ENCODE assay signal across 11 cellular contexts in genomic region chr5:112004867-112005532, GRCh38.
DNase-seq lines count a peak whose midpoint lies in the region; ATAC-seq and TF ChIP-seq lines count a peak whose summit lies in the region.
"Had no signal": no experiment of that assay in that cellular context is flagged by ENCODE, and none has a peak within 500 bp of the region (broad histone marks: within the 10 kb centered on the region; RNA-seq: fewer than 3 reads in every experiment).

No MANE protein-coding gene starts in this region.

- intact Hi-C loops in activated CD4-positive, alpha-beta T cell treated with anti-CD3 and anti-CD28 coated beads, Interleukin-2, amount 10 ng/mL, durations not matched to agents 24 days and 14 days (cut with micrococcal nuclease), result no loop called here

- peak; percentile 79 for ATAC-seq in GM19468 (IDR thresholded peaks at IDR 0.05; ENCODE audit: extremely low read depth, unreplicated experiment)
- peak; percentile 84 for ATAC-seq in HG03108 (IDR thresholded peaks at IDR 0.05; ENCODE audit: unreplicated experiment)

- H3K4me3 ChIP-seq in HAP-1, result no peak overlapping the region
- no peak overlapping the region for H3K4me3 ChIP-seq in BE2C (ENCODE audit: low read depth, low read length)
- H3K4me3 ChIP-seq: cardiac muscle cell had no signal

- H3K27me3 Mint-ChIP-seq in chondrocyte (ENCODE audit: low read depth), result no peaks in the 10 kb centered on the region
- H3K27me3 Mint-ChIP-seq in activated CD4-positive, alpha-beta T cell treated with anti-CD3 and anti-CD28 coated beads, Interleukin-2, amount 10 ng/mL, durations not matched to agents 24 days and 14 days, result no peaks in the 10 kb centered on the region
- H3K27me3 Mint-ChIP-seq: CD8-positive, alpha-beta memory T cell had no signal

- H3K4me1 ChIP-seq in HAP-1 (no peaks in the 10 kb centered on the region), BE2C (peaks cover 10% of the 10 kb centered on the region; the same call in 1 of the 2 replicates)

- H3K27me3 ChIP-seq in HAP-1 (ENCODE audit: low read depth) (no peaks in the 10 kb centered on the region), BE2C (no peaks in the 10 kb centered on the region)
- H3K27me3 ChIP-seq: cardiac muscle cell had no signal

- in situ Hi-C loops in HAP-1 (cut with MboI; ENCODE audit: low sequenced_read_pairs), result no loop called here

- H3K9me3 Mint-ChIP-seq in chondrocyte (ENCODE audit: low read depth), result no peaks in the 10 kb centered on the region
- H3K9me3 Mint-ChIP-seq in activated CD4-positive, alpha-beta T cell treated with anti-CD3 and anti-CD28 coated beads, Interleukin-2, amount 10 ng/mL, durations not matched to agents 24 days and 14 days, result no peaks in the 10 kb centered on the region
- H3K9me3 Mint-ChIP-seq: CD8-positive, alpha-beta memory T cell had no signal

- H3K36me3 Mint-ChIP-seq in chondrocyte (ENCODE audit: low read depth), result no peaks in the 10 kb centered on the region
- H3K36me3 Mint-ChIP-seq in activated CD4-positive, alpha-beta T cell treated with anti-CD3 and anti-CD28 coated beads, Interleukin-2, amount 10 ng/mL, durations not matched to agents 24 days and 14 days (ENCODE audit: low read depth), result no peaks in the 10 kb centered on the region
- H3K36me3 Mint-ChIP-seq: CD8-positive, alpha-beta memory T cell had no signal

- no peak overlapping the region for H3K4me3 Mint-ChIP-seq in chondrocyte (ENCODE audit: unreplicated experiment)
- no peak overlapping the region for H3K4me3 Mint-ChIP-seq in activated CD4-positive, alpha-beta T cell treated with anti-CD3 and anti-CD28 coated beads, Interleukin-2, amount 10 ng/mL, durations not matched to agents 24 days and 14 days
- H3K4me3 Mint-ChIP-seq: CD8-positive, alpha-beta memory T cell had no signal

- H3K27ac Mint-ChIP-seq in chondrocyte (ENCODE audit: unreplicated experiment), result peak overlapping the region; percentile 85
- H3K27ac Mint-ChIP-seq in activated CD4-positive, alpha-beta T cell treated with anti-CD3 and anti-CD28 coated beads, Interleukin-2, amount 10 ng/mL, durations not matched to agents 24 days and 14 days, result no peak overlapping the region
- H3K27ac Mint-ChIP-seq: CD8-positive, alpha-beta memory T cell had no signal

- DNase-seq in EH (ENCODE audit: low read depth), result peak; percentile 93
- DNase-seq in chondrocyte (ENCODE audit: low spot score), result no peak
- no peak for DNase-seq in activated CD4-positive, alpha-beta T cell treated with anti-CD3 and anti-CD28 coated beads, Interleukin-2, amount 10 ng/mL, durations not matched to agents 24 days and 14 days
- no peak for DNase-seq in HAP-1 (ENCODE audit: low spot score in 2 of 2)
- no peak for DNase-seq in BE2C
- no peak for DNase-seq in RKO (ENCODE audit: low spot score)
- DNase-seq: CD8-positive, alpha-beta memory T cell; mesendoderm had no signal

- TF ChIP-seq CTCF in chondrocyte (IDR thresholded peaks at IDR 0.05) (no peak), BE2C (IDR thresholded peaks at IDR 0.05; ENCODE audit: low read depth, low read length) (no peak)

- no peaks in the 10 kb centered on the region for H3K36me3 ChIP-seq in HAP-1 (replicated peaks)
- no peaks in the 10 kb centered on the region for H3K36me3 ChIP-seq in BE2C
- H3K36me3 ChIP-seq: cardiac muscle cell had no signal

- no peaks in the 10 kb centered on the region for H3K9me3 ChIP-seq in HAP-1
- H3K9me3 ChIP-seq in BE2C, result no peaks in the 10 kb centered on the region

- H3K4me1 Mint-ChIP-seq in chondrocyte (ENCODE audit: low read depth), result peaks cover 60% of the 10 kb centered on the region
- no peaks in the 10 kb centered on the region for H3K4me1 Mint-ChIP-seq in activated CD4-positive, alpha-beta T cell treated with anti-CD3 and anti-CD28 coated beads, Interleukin-2, amount 10 ng/mL, durations not matched to agents 24 days and 14 days
- H3K4me1 Mint-ChIP-seq: CD8-positive, alpha-beta memory T cell had no signal
